Comparison of ENCODE assay signal across 14 cellular contexts in genomic region chr9:131636593-131636992, GRCh38.
DNase-seq lines count a peak whose midpoint lies in the region; ATAC-seq, FAIRE-seq and TF ChIP-seq lines count a peak whose summit lies in the region.
"Had no signal": no experiment of that assay in that cellular context is flagged by ENCODE, and none has a peak within 500 bp of the region (broad histone marks: within the 10 kb centered on the region; RNA-seq: fewer than 3 reads in every experiment).

No MANE protein-coding gene starts in this region.

- H4K20me1 ChIP-seq in K562 (replicated peaks; ENCODE audit: control insufficient read depth, insufficient read depth, low read length), result no peaks in the 10 kb centered on the region

- DNase-seq in heart left ventricle (no peak), cardiac septum (ENCODE audit: low spot score) (no peak), K562 (ENCODE audit: extremely low read depth in 1 of 4, low spot score in 3 of 4) (peak in 3 of 4 experiments; percentile 30 to 89 (median 87)), mesothelial cell of epicardium (ENCODE audit: low spot score in 2 of 2, unreplicated experiment in 2 of 2) (no peak), uterus (no peak), NAMALWA (ENCODE audit: low spot score) (no peak), head of caudate nucleus (no peak), iPS-NIHi7 (ENCODE audit: extremely low spot score) (no peak)
- DNase-seq: GOT3; KBM-7; NCI-H446; stimulated activated CD4-positive, alpha-beta T cell treated with anti-CD3 and anti-CD28 coated beads, Interleukin-2, amount 100 ng/mL, for 24 hours; testis had no signal

- no peak for TF ChIP-seq RAD21 in K562 (CRISPR knock-in tag; conservative IDR thresholded peaks at IDR 0.05 in 1 of 2, IDR thresholded peaks at IDR 0.05 in 1 of 2)

- intact Hi-C loops in heart left ventricle (cut with DNase I), result no loop called here
- intact Hi-C loops in cardiac septum (cut with DNase I), result loop anchor here (5.0 kb wide), 1 partner anchor 36 kb away; no protein-coding TSS in a partner anchor
- intact Hi-C loops in K562 (cut with micrococcal nuclease), result no loop called here
- intact Hi-C loops in uterus (cut with DNase I; ENCODE audit: low total_unique reads), result no loop called here
- intact Hi-C loops in head of caudate nucleus (cut with DNase I), result no loop called here

- WGBS in heart left ventricle, 4 donors, result 66 to 71% (median 67%) methylated on average over 6 of the region's 6 CpGs
- 10% methylated on average over 5 of the region's 6 CpGs for WGBS in K562 (ENCODE audit: insufficient coverage, low coverage, missing lambda C conversion rate)

- ATAC-seq in heart left ventricle (peak in 2 of 4 donors; percentile 17 to 41), K562 (peak; percentile 86)

- H3K4me1 ChIP-seq in heart left ventricle (peaks cover 6 to 58% (median 26%) of the 10 kb centered on the region in 12 donors), K562 (replicated peaks in 1 of 2; ENCODE audit: control insufficient read depth in 2 of 2, insufficient read depth in 2 of 2, low read length in 2 of 2) (peaks cover 20 to 25% of the 10 kb centered on the region in 2 experiments), uterus (peaks cover 0 to 8% of the 10 kb centered on the region in 2 donors)

- H3K9ac ChIP-seq in K562 (ENCODE audit: insufficient read depth in 1 of 2, low read depth in 2 of 2, low read length in 2 of 2), result peak overlapping the region; percentile 6 to 49; a peak in 2 of 4 replicates

- no peak overlapping the region for H3K4me3 Mint-ChIP-seq in mesothelial cell of epicardium
- H3K4me3 Mint-ChIP-seq: nephron had no signal

- TF ChIP-seq CTCF in heart left ventricle (IDR thresholded peaks at IDR 0.05) (no peak), K562 (IDR thresholded peaks at IDR 0.05 in 2 of 3, conservative IDR thresholded peaks at IDR 0.05 in 1 of 3; ENCODE audit: insufficient read depth in 2 of 3, low read depth in 1 of 3, low read length in 3 of 3) (no peak), mesothelial cell of epicardium (IDR thresholded peaks at IDR 0.05; ENCODE audit: unreplicated experiment) (no peak), uterus (IDR thresholded peaks at IDR 0.05) (no peak)

- peaks cover 13% of the 10 kb centered on the region for H3K36me3 Mint-ChIP-seq in mesothelial cell of epicardium

- BruUV-seq in K562 (replicated peaks; lab: Mats Ljungman, UMichigan), result no TSS peak

- FAIRE-seq in K562 (lab: Jason Lieb, UNC), result peak; percentile 92

- H3K9me3 ChIP-seq in heart left ventricle (no peaks in the 10 kb centered on the region), K562 (replicated peaks; ENCODE audit: control insufficient read depth, insufficient read depth, low read depth, low read length) (no peaks in the 10 kb centered on the region), uterus (no peaks in the 10 kb centered on the region)
- H3K9me3 ChIP-seq: testis had no signal

- POLR2A ChIA-PET in K562 (lab: Yijun Ruan, JAX), result interaction anchor here (0.6 to 1.2 kb wide), 5 partner anchors 11 to 559 kb away, joined by 3 to 4 read pairs (median 3); no protein-coding TSS in a partner anchor

- TF ChIP-seq POLR2A in heart left ventricle (IDR thresholded peaks at IDR 0.05) (no peak), K562 (conservative IDR thresholded peaks at IDR 0.05) (no peak), uterus (IDR thresholded peaks at IDR 0.05) (no peak)

- CTCF ChIA-PET in K562 (lab: Yijun Ruan, JAX; ENCODE audit: low intra/inter-chr PET ratio), result interaction anchor here (0.6 to 2.7 kb wide), 2 partner anchors 37 to 104 kb away, joined by 3 to 11 read pairs; partner anchors contain the start of gene RAPGEF1

- no peaks in the 10 kb centered on the region for H3K79me2 ChIP-seq in K562 (ENCODE audit: control insufficient read depth, insufficient read depth, low read length)

- H3K27me3 Mint-ChIP-seq in mesothelial cell of epicardium (ENCODE audit: low read depth), result no peaks in the 10 kb centered on the region

- no peaks in the 10 kb centered on the region for H3K9me1 ChIP-seq in K562 (ENCODE audit: control insufficient read depth, insufficient read depth, low read length)

- peak overlapping the region; percentile 93 for H3K27ac Mint-ChIP-seq in mesothelial cell of epicardium
- H3K27ac Mint-ChIP-seq: nephron had no signal

- H3K36me3 ChIP-seq in heart left ventricle (peaks cover 0 to 86% (median 67%) of the 10 kb centered on the region in 9 donors), K562 (ENCODE audit: control insufficient read depth, insufficient read depth, low read length) (peaks cover 24% of the 10 kb centered on the region; the same call in 2 of the 3 replicates), uterus (no peaks in the 10 kb centered on the region)

- H3K4me1 Mint-ChIP-seq in mesothelial cell of epicardium, result peaks cover 45% of the 10 kb centered on the region

- no peaks in the 10 kb centered on the region for H3K9me3 Mint-ChIP-seq in mesothelial cell of epicardium
- H3K9me3 Mint-ChIP-seq: nephron had no signal

- H2AFZ ChIP-seq in K562 (ENCODE audit: low read depth, low read length), result 0 out of 2 replicates have a peak overlapping the region, but pooled peaks have one; percentile 42

- in situ Hi-C loops in K562 (cut with MboI), result no loop called here

- H3K4me3 ChIP-seq in heart left ventricle (no peak overlapping the region), K562 (no peak overlapping the region), uterus (no peak overlapping the region)
- H3K4me3 ChIP-seq: testis had no signal

- peak overlapping the region in 7 of 12 donors; percentile 10 to 89 (median 66) for H3K27ac ChIP-seq in heart left ventricle
- H3K27ac ChIP-seq in K562 (ENCODE audit: extremely low read depth, low read depth, low read length), result peak overlapping the region; percentile 84
- peak overlapping the region; percentile 86 to 95 for H3K27ac ChIP-seq in uterus

- H3K4me2 ChIP-seq in K562 (ENCODE audit: insufficient read depth, low read length), result peak overlapping the region; percentile 67

- peak; percentile 63; the same call in 1 of the 2 replicates for TF ChIP-seq EP300 in K562 (IDR thresholded peaks at IDR 0.05; ENCODE audit: low read length)

- H3K27me3 ChIP-seq in heart left ventricle (no peaks in the 10 kb centered on the region), K562 (ENCODE audit: control insufficient read depth in 2 of 2, insufficient read depth in 2 of 2, low read length in 2 of 2) (no peaks in the 10 kb centered on the region), uterus (no peaks in the 10 kb centered on the region)
- H3K27me3 ChIP-seq: testis had no signal

TF ChIP-seq in K562, 482 proteins besides CTCF, POLR2A, EP300 and RAD21 (continues in another document):
- peak; percentile 87 for TF ChIP-seq TCF3 (CRISPR knock-in tag; IDR thresholded peaks at IDR 0.05)
- peak; percentile 75 for TF ChIP-seq TEAD4 (IDR thresholded peaks at IDR 0.05; ENCODE audit: low read length)
- TF ChIP-seq TEAD4 (CRISPR knock-in tag; IDR thresholded peaks at IDR 0.05; ENCODE audit: borderline replicate concordance), result no peak
- TF ChIP-seq GTF2B (IDR thresholded peaks at IDR 0.05; ENCODE audit: extremely low read depth, insufficient read length), result no peak
- TF ChIP-seq TAL1 (IDR thresholded peaks at IDR 0.05), result peak; percentile 75; the same call in 1 of the 2 replicates
- peak; percentile 52; the same call in 1 of the 2 replicates for TF ChIP-seq FOSL1 (tag; conservative IDR thresholded peaks at IDR 0.05)
- no peak for TF ChIP-seq GTF2E2 (tag; IDR thresholded peaks at IDR 0.05)
- peak; percentile 83 for TF ChIP-seq JUND (IDR thresholded peaks at IDR 0.05; ENCODE audit: borderline replicate concordance, low read depth, low read length)
- TF ChIP-seq JUND (tag; IDR thresholded peaks at IDR 0.05; ENCODE audit: borderline replicate concordance, low read depth, low read length), result peak; percentile 71; the same call in 1 of the 3 replicates
- TF ChIP-seq CREM (IDR thresholded peaks at IDR 0.05; ENCODE audit: low read depth), result peak; percentile 65; the same call in 1 of the 2 replicates
- TF ChIP-seq HES1 (IDR thresholded peaks at IDR 0.05; ENCODE audit: low read depth), result peak; percentile 77
- TF ChIP-seq MTA3 (IDR thresholded peaks at IDR 0.05; ENCODE audit: borderline replicate concordance), result no peak
- peak; percentile 79 for TF ChIP-seq CBFA2T2 (conservative IDR thresholded peaks at IDR 0.05)
- no peak for TF ChIP-seq POLR2AphosphoS2 (IDR thresholded peaks at IDR 0.05; ENCODE audit: low read length)
- TF ChIP-seq FOXA1 (IDR thresholded peaks at IDR 0.05; ENCODE audit: borderline replicate concordance), result no peak
- no peak for TF ChIP-seq KDM2B (CRISPR knock-in tag; IDR thresholded peaks at IDR 0.05)
- TF ChIP-seq EGR1 (conservative IDR thresholded peaks at IDR 0.05), result peak; percentile 50
- 0 out of 2 replicates have a peak, but pooled peaks have one; percentile 48 for TF ChIP-seq GATAD2B (IDR thresholded peaks at IDR 0.05; ENCODE audit: borderline replicate concordance)
- peak; percentile 24; the same call in 1 of the 2 replicates for TF ChIP-seq ZNF316 (IDR thresholded peaks at IDR 0.05)
- TF ChIP-seq ZNF239 (CRISPR knock-in tag; IDR thresholded peaks at IDR 0.05), result no peak
- peak; percentile 63; the same call in 1 of the 2 replicates for TF ChIP-seq KLF16 (IDR thresholded peaks at IDR 0.05)
- peak; percentile 38; the same call in 1 of the 2 replicates for TF ChIP-seq EP400 (IDR thresholded peaks at IDR 0.05)
- peak; percentile 57 for TF ChIP-seq NFIC (IDR thresholded peaks at IDR 0.05)
- TF ChIP-seq POLR2AphosphoS5 (IDR thresholded peaks at IDR 0.05; ENCODE audit: control insufficient read depth, insufficient read depth, low read depth, low read length), result peak; percentile 72; the same call in 1 of the 2 replicates
- peak; percentile 77 for TF ChIP-seq NCOR1 (IDR thresholded peaks at IDR 0.05)
- no peak for TF ChIP-seq ZSCAN32 (CRISPR knock-in tag; IDR thresholded peaks at IDR 0.05)
- no peak for TF ChIP-seq ATF1 (CRISPR knock-in tag; IDR thresholded peaks at IDR 0.05)
- TF ChIP-seq ATF1 (tag; IDR thresholded peaks at IDR 0.05), result 0 out of 2 replicates have a peak, but pooled peaks have one; percentile 11

Comparison
In these comparisons a context has a peak if more than half of its experiments do, and no peak if none do; other contexts are left out.
1. DNase-seq: peak in K562 (3 of 4); none in heart left ventricle (0 of 5), cardiac septum (single experiment), mesothelial cell of epicardium (0 of 2), uterus (0 of 2), NAMALWA (single experiment), head of caudate nucleus (0 of 42) and iPS-NIHi7 (single experiment).
2. Peak in every context shown above with its lines, with median percentiles within 50 percentile points of each other: H3K27ac ChIP-seq.